In genomic region chr7:17301491-17302101, GRCh38 we compare ENCODE assay signal across 8 cellular contexts. TPM values are rescaled to one million over a fixed set of nuclear protein-coding genes. Genes with fewer than 3 reads are reported as not detected.
A peak's percentile ranks its signal among the peaks of the same experiment; 100 is the strongest.
DNase-seq lines count a peak whose midpoint lies in the region; ATAC-seq and TF ChIP-seq lines count a peak whose summit lies in the region.

No MANE protein-coding gene starts in this region.

- peak; percentile 40 for DNase-seq in DND-41
- peak; percentile 69 for DNase-seq in LoVo (ENCODE audit: low spot score)
- DNase-seq in activated CD4-positive, CD25-positive, alpha-beta regulatory T cell treated with anti-CD3 and anti-CD28 coated beads, Interleukin-2, amount 50 U/mL, for 72 hours = peak; percentile 39
- peak; percentile 18 for DNase-seq in endothelial cell (ENCODE audit: low spot score)
- DNase-seq in osteoblast (ENCODE audit: insufficient read length, low spot score, missing footprints) = peak; percentile 39

- H3K79me2 ChIP-seq in DND-41 (ENCODE audit: insufficient read depth, low read length) (no peaks in the 10 kb centered on the region), osteoblast (ENCODE audit: insufficient read depth, low read length) (peaks cover 83% of the 10 kb centered on the region)

- H3K9me3 ChIP-seq in DND-41 (ENCODE audit: insufficient read depth, low read length, severe bottlenecking) (peaks cover 6% of the 10 kb centered on the region), osteoblast (ENCODE audit: low read depth, low read length) (no peaks in the 10 kb centered on the region)

- no peak overlapping the region for H2AFZ ChIP-seq in DND-41 (ENCODE audit: low read depth, low read length)
- H2AFZ ChIP-seq in osteoblast (ENCODE audit: low read length) = no peak overlapping the region

- peaks cover 4% of the 10 kb centered on the region for H3K27me3 Mint-ChIP-seq in endothelial cell (ENCODE audit: unreplicated experiment)

- H3K36me3 ChIP-seq in DND-41 (ENCODE audit: insufficient read depth, low read length) (no peaks in the 10 kb centered on the region), osteoblast (ENCODE audit: insufficient read depth, low read length) (no peaks in the 10 kb centered on the region)

- H4K20me1 ChIP-seq in DND-41 (ENCODE audit: insufficient read depth, low read length) (no peaks in the 10 kb centered on the region), osteoblast (ENCODE audit: insufficient read depth, low read length) (peaks cover 37% of the 10 kb centered on the region)

- no peak overlapping the region for H3K27ac Mint-ChIP-seq in endothelial cell (ENCODE audit: unreplicated experiment)

- peaks cover 11% of the 10 kb centered on the region for H3K4me1 ChIP-seq in DND-41 (ENCODE audit: insufficient read depth, low read length)
- H3K4me1 ChIP-seq in osteoblast (ENCODE audit: insufficient read depth, low read length) = peaks cover 48% of the 10 kb centered on the region

- H3K9ac ChIP-seq in DND-41 (ENCODE audit: low read depth, low read length) = no peak overlapping the region

- ATAC-seq in DND-41 (ENCODE audit: insufficient read depth, low read depth) (no peak), HG02759 (IDR thresholded peaks at IDR 0.05; ENCODE audit: unreplicated experiment) (no peak), HG02763 (IDR thresholded peaks at IDR 0.05; ENCODE audit: unreplicated experiment) (no peak), GM18520 (IDR thresholded peaks at IDR 0.05; ENCODE audit: unreplicated experiment) (no peak)

- peaks cover 11% of the 10 kb centered on the region for H3K36me3 Mint-ChIP-seq in endothelial cell (ENCODE audit: low read depth, unreplicated experiment)

- H3K4me2 ChIP-seq in DND-41 (ENCODE audit: insufficient read depth, low read length) (no peak overlapping the region), osteoblast (ENCODE audit: insufficient read depth, low read length) (peak overlapping the region; percentile 78)

- H3K4me3 ChIP-seq in DND-41 (ENCODE audit: low read depth in 1 of 2, low read length in 2 of 2) = no peak overlapping the region
- peak overlapping the region; percentile 91 for H3K4me3 ChIP-seq in osteoblast (ENCODE audit: insufficient read depth, low read length)

- TF ChIP-seq CTCF in DND-41 (IDR thresholded peaks at IDR 0.05; ENCODE audit: borderline replicate concordance, extremely low read depth, low read length, poor library complexity, severe bottlenecking) (peak; percentile 58), endothelial cell (IDR thresholded peaks at IDR 0.05; ENCODE audit: unreplicated experiment) (peak; percentile 90), osteoblast (IDR thresholded peaks at IDR 0.05; ENCODE audit: extremely low read depth, low read depth, low read length) (peak; percentile 61)

- H3K27ac ChIP-seq in DND-41 (ENCODE audit: low read length) (no peak overlapping the region), osteoblast (ENCODE audit: low read depth, low read length) (peak overlapping the region; percentile 57)

- H3K4me3 Mint-ChIP-seq in endothelial cell (ENCODE audit: unreplicated experiment) = peak overlapping the region; percentile 62

- H3K9me3 Mint-ChIP-seq in endothelial cell (ENCODE audit: unreplicated experiment) = no peaks in the 10 kb centered on the region

- no peaks in the 10 kb centered on the region for H3K27me3 ChIP-seq in DND-41 (ENCODE audit: insufficient read depth, low read length, poor library complexity)
- H3K27me3 ChIP-seq in osteoblast (ENCODE audit: insufficient read depth, low read length) = no peaks in the 10 kb centered on the region

- H3K4me1 Mint-ChIP-seq in endothelial cell (ENCODE audit: unreplicated experiment) = peaks cover 29% of the 10 kb centered on the region

RNA-seq across cellular contexts. Expression of gene AHR, which starts 3.1 kb away (rescaled TPM):
- total RNA-seq in endothelial cell (ENCODE audit: unreplicated experiment) (73.9 TPM), osteoblast (274 and 313 TPM in 2 replicates)

Comparison
In these comparisons a context has a peak if more than half of its experiments do, and no peak if none do; other contexts are left out.
1. DNase-seq: peak in every context shown above with its lines; median percentile 69 in LoVo; 40 in DND-41; 39 in activated CD4-positive, CD25-positive, alpha-beta regulatory T cell treated with anti-CD3 and anti-CD28 coated beads, Interleukin-2, amount 50 U/mL, for 72 hours; 39 in osteoblast; 18 in endothelial cell.